ENCODE assay signal across 2 cellular contexts in the genomic region with DNA sequence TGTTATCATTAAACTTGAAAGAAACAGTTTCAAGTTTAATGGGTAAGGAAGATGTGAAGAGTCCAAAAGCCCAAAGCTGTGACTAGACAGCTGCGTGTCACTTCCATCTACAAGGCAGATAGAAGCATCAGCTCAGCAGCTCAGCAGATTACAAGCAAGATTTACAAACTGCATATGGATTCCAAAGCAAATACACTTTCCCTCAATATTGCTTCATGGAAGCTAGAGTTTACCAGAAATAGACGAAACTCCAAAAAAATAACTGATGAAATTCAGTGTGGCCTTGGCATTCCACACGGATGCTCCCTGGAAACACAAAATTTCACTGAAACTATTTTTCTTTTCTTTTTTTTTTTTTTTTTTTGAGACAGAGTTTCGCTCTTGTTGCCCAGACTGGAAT.
A peak's percentile ranks its signal among the peaks of the same experiment; 100 is the strongest.
TF ChIP-seq lines count a peak whose summit lies in the region.

No MANE protein-coding gene starts in this region.

TF ChIP-seq in IMR-90, 13 proteins besides CTCF, POLR2A, EP300 and RAD21:
- peak; percentile 6; the same call in 1 of the 2 replicates for TF ChIP-seq CEBPB (IDR thresholded peaks at IDR 0.05; ENCODE audit: low read depth, low read length)
- no peak for TF ChIP-seq SMC3 (IDR thresholded peaks at IDR 0.05; ENCODE audit: low read depth, low read length)

TF ChIP-seq in H1, 55 proteins besides CTCF, POLR2A, EP300 and RAD21:
- TF ChIP-seq GABPA (IDR thresholded peaks at IDR 0.05; ENCODE audit: borderline replicate concordance, insufficient read depth, low read length) (no peak), SP1 (IDR thresholded peaks at IDR 0.05; ENCODE audit: low read depth, low read length) (no peak)
TF ChIP-seq in H1: peak in this region for 0.
